Comparison of ENCODE assay signal across 17 cellular contexts in the genomic region with DNA sequence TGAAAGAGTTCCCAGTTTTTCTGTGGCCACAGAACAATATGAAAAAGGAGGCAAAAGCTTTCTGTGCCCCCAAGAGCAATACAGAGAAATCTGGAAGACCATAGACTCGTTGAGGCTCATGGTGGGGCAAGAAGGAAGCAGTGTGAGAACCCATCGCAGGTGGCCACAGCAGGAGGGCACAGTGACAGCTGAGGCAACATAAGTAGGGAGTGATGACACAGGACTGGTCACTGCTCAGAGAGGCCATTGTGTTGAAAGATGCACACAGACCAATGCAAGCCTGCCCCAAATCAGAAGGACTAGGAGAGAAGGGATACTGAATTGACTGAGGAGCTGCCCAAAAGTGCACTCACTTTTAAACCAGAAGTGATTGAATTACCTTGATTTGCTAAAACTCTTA.
DNase-seq lines count a peak whose midpoint lies in the region; ATAC-seq, FAIRE-seq and TF ChIP-seq lines count a peak whose summit lies in the region.
"Had no signal": no experiment of that assay in that cellular context is flagged by ENCODE, and none has a peak within 500 bp of the region (broad histone marks: within the 10 kb centered on the region; RNA-seq: fewer than 3 reads in every experiment).

No MANE protein-coding gene starts in this region.

- H3K14ac ChIP-seq in H1 (ENCODE audit: insufficient read length), result no peak overlapping the region

- H3K79me1 ChIP-seq in H1 (ENCODE audit: low read depth, low read length), result no peaks in the 10 kb centered on the region; the same call in 1 of the 2 replicates

- H4K91ac ChIP-seq in H1 (replicated peaks; ENCODE audit: insufficient read length, low read length), result no peak overlapping the region

- H2BK5ac ChIP-seq in H1 (ENCODE audit: low read depth, low read length), result no peak overlapping the region

- no peak overlapping the region for H3K18ac ChIP-seq in H1 (ENCODE audit: extremely low read depth, low read length)

- H3K36me3 ChIP-seq in H1 (ENCODE audit: control insufficient read depth in 2 of 4, insufficient read depth in 4 of 4, low read length in 3 of 4), result no peaks in the 10 kb centered on the region

- POLR2A ChIA-PET in H1 (lab: Charles Lee; ENCODE audit: partially characterized antibody), result no interaction called here
- POLR2A ChIA-PET in MCF 10A (lab: Yijun Ruan, JAX), result no interaction called here

- DNase-seq in COLO668 (lab: John Stamatoyannopoulos, UW; ENCODE audit: unreplicated experiment) (peak; percentile 33), DMS53 treated with DMSO at 0.1 percent for 48 hours (lab: John Stamatoyannopoulos, UW; ENCODE audit: unreplicated experiment) (peak; percentile 1), NCI-H69 (lab: John Stamatoyannopoulos, UW) (peak; percentile 46), H1 (ENCODE audit: low read depth in 1 of 2, low spot score in 2 of 2) (no peak), Right ventricle myocardium superior (no peak), SW 1271 (lab: John Stamatoyannopoulos, UW) (no peak), NCI-H345 (lab: John Stamatoyannopoulos, UW) (no peak), MCF 10A (ENCODE audit: unreplicated experiment) (no peak)
- DNase-seq: Caco-2; CD4-positive, alpha-beta memory T cell; DMS79 had no signal

- H3K56ac ChIP-seq in H1 (replicated peaks; ENCODE audit: insufficient read length, low read depth, low read length), result no peak overlapping the region

- no peak overlapping the region for H4K5ac ChIP-seq in H1 (ENCODE audit: insufficient read length, low read depth, low read length)

- CTCF ChIA-PET in H1 (lab: Charles Lee; ENCODE audit: partially characterized antibody), result interaction anchor here (0.8 to 1.1 kb wide), 2 partner anchors 10 to 21 kb away, joined by 3 to 4 read pairs; no protein-coding TSS in a partner anchor
- CTCF ChIA-PET in MCF 10A (lab: Yijun Ruan, JAX), result interaction anchor here (0.8 kb wide), 1 partner anchor 10 kb away, joined by 3 read pairs; no protein-coding TSS in a partner anchor

- H2BK15ac ChIP-seq in H1 (ENCODE audit: low read length), result no peak overlapping the region

- H2BK20ac ChIP-seq in H1 (ENCODE audit: low read length), result no peak overlapping the region

- H3K36me3 Mint-ChIP-seq in MCF 10A (ENCODE audit: insufficient read depth, unreplicated experiment), result no peaks in the 10 kb centered on the region
- H3K36me3 Mint-ChIP-seq: CD4-positive, alpha-beta memory T cell had no signal

- no peaks in the 10 kb centered on the region for H4K20me1 ChIP-seq in H1 (replicated peaks in 1 of 2; ENCODE audit: control insufficient read depth in 1 of 2, insufficient read depth in 2 of 2, low read length in 2 of 2)

- intact Hi-C loops in Right ventricle myocardium superior (cut with DNase I) (no loop called here), MCF 10A (cut with micrococcal nuclease) (no loop called here)

- no peak for ATAC-seq in Right ventricle myocardium superior (ENCODE audit: poor library complexity)
- ATAC-seq: HCT116 had no signal

- peak overlapping the region; percentile 77; the same call in 1 of the 2 replicates for H2BK12ac ChIP-seq in H1 (ENCODE audit: low read depth, low read length)

- no peak overlapping the region for H2AK5ac ChIP-seq in H1 (ENCODE audit: low read depth, low read length)

- no peaks in the 10 kb centered on the region for H3K4me1 Mint-ChIP-seq in MCF 10A (ENCODE audit: insufficient read depth, unreplicated experiment)
- H3K4me1 Mint-ChIP-seq: B cell; CD4-positive, alpha-beta memory T cell had no signal

- no peaks in the 10 kb centered on the region for H3K9me3 ChIP-seq in H1 (ENCODE audit: insufficient read depth in 2 of 2, low read depth in 1 of 2, low read length in 1 of 2)
- H3K9me3 ChIP-seq: Caco-2 had no signal

- H3K79me2 ChIP-seq in H1 (ENCODE audit: control insufficient read depth in 1 of 2, insufficient read depth in 2 of 2, low read length in 2 of 2), result no peaks in the 10 kb centered on the region

- no peaks in the 10 kb centered on the region for H3K27me3 ChIP-seq in H1 (replicated peaks in 1 of 4; ENCODE audit: control insufficient read depth in 3 of 4, extremely low read depth in 1 of 4, insufficient read depth in 3 of 4, low read length in 3 of 4)

- H3K27ac Mint-ChIP-seq in MCF 10A (ENCODE audit: low read depth, unreplicated experiment), result no peak overlapping the region
- H3K27ac Mint-ChIP-seq: B cell; CD4-positive, alpha-beta memory T cell had no signal

- no peak overlapping the region for H3K4me2 ChIP-seq in H1 (ENCODE audit: insufficient read depth in 1 of 2, low read depth in 2 of 2, low read length in 2 of 2)

- H3K4me3 ChIP-seq in H1 (ENCODE audit: extremely low read depth in 1 of 4, insufficient read depth in 2 of 4, low read depth in 3 of 4, low read length in 4 of 4), result no peak overlapping the region

- no peak for TF ChIP-seq POLR2A in H1 (IDR thresholded peaks at IDR 0.05; ENCODE audit: control extremely low read depth in 1 of 2, low read depth in 2 of 2, low read length in 2 of 2)

- H2BK120ac ChIP-seq in H1 (replicated peaks; ENCODE audit: low read depth, low read length), result no peak overlapping the region

- H3K23ac ChIP-seq in H1 (ENCODE audit: insufficient read length), result no peak overlapping the region

- H3K4ac ChIP-seq in H1 (replicated peaks; ENCODE audit: insufficient read length, low read depth, low read length), result no peak overlapping the region

- no peak overlapping the region for H4K8ac ChIP-seq in H1 (ENCODE audit: extremely low read depth, insufficient read depth, low read length)

- 85% methylated on average over 2 of the region's 2 CpGs; no CpG with 5 or more reads in 1 of the 2 experiments for WGBS in H1 (ENCODE audit: extremely low coverage in 1 of 2, insufficient coverage in 1 of 2, insufficient read length in 1 of 2, insufficient replicate concordance in 2 of 2, low coverage in 1 of 2, low lambda C conversion rate in 2 of 2, missing lambda C conversion rate in 1 of 2), 2 experiments

- TF ChIP-seq CTCF in H1 (IDR thresholded peaks at IDR 0.05; ENCODE audit: control extremely low read depth in 1 of 3, insufficient read depth in 1 of 3, low read depth in 1 of 3, low read length in 3 of 3) (no peak), MCF 10A (IDR thresholded peaks at IDR 0.05; ENCODE audit: unreplicated experiment) (no peak)

- H3K9ac ChIP-seq in H1 (replicated peaks in 1 of 4; ENCODE audit: extremely low read depth in 1 of 4, low read depth in 3 of 4, low read length in 3 of 4), result no peak overlapping the region

- no peak overlapping the region for H3K27ac ChIP-seq in H1 (ENCODE audit: low read depth, low read length)
- H3K27ac ChIP-seq: HL-60 had no signal

- TF ChIP-seq RAD21 in H1 (IDR thresholded peaks at IDR 0.05 in 1 of 2, conservative IDR thresholded peaks at IDR 0.05 in 1 of 2; ENCODE audit: low read depth in 2 of 2, low read length in 2 of 2), result no peak

- H3K4me1 ChIP-seq in H1 (replicated peaks in 1 of 4; ENCODE audit: control insufficient read depth in 3 of 4, insufficient read depth in 4 of 4, low read length in 3 of 4), result no peaks in the 10 kb centered on the region
- H3K4me1 ChIP-seq: Caco-2 had no signal

- no peak overlapping the region for H2AFZ ChIP-seq in H1 (ENCODE audit: low read length)

- TF ChIP-seq EP300 in H1 (IDR thresholded peaks at IDR 0.05; ENCODE audit: borderline replicate concordance in 1 of 2, low read depth in 2 of 2, low read length in 2 of 2), result no peak

- H3K9me3 Mint-ChIP-seq in MCF 10A (ENCODE audit: unreplicated experiment), result peaks cover 8% of the 10 kb centered on the region

- H3K23me2 ChIP-seq in H1 (ENCODE audit: low read depth, low read length), result no peaks in the 10 kb centered on the region

- no peaks in the 10 kb centered on the region for H3K27me3 Mint-ChIP-seq in MCF 10A (ENCODE audit: insufficient read depth, unreplicated experiment)
- H3K27me3 Mint-ChIP-seq: B cell had no signal

- H3K4me3 Mint-ChIP-seq in MCF 10A (ENCODE audit: unreplicated experiment), result no peak overlapping the region
- H3K4me3 Mint-ChIP-seq: B cell; CD4-positive, alpha-beta memory T cell had no signal

- FAIRE-seq in H1 (lab: Jason Lieb, UNC), result no peak
- FAIRE-seq: A204.1, G401.6, GM12891 had no signal

- BruUV-seq in MCF 10A (replicated peaks; lab: Mats Ljungman, UMichigan), result no TSS peak

TF ChIP-seq in H1, 55 proteins besides CTCF, POLR2A, EP300 and RAD21 (continues in another document):
- TF ChIP-seq TEAD4 (IDR thresholded peaks at IDR 0.05; ENCODE audit: low read depth, low read length) (no peak), RXRA (IDR thresholded peaks at IDR 0.05; ENCODE audit: insufficient read depth, low read depth, low read length) (no peak), POLR2AphosphoS5 (IDR thresholded peaks at IDR 0.05; ENCODE audit: low read depth, low read length) (no peak), NRF1 (IDR thresholded peaks at IDR 0.05; ENCODE audit: low read depth, low read length) (no peak), CTBP2 (IDR thresholded peaks at IDR 0.05; ENCODE audit: borderline replicate concordance, insufficient read depth, insufficient read length, low read length) (no peak), TAF1 (IDR thresholded peaks at IDR 0.05; ENCODE audit: low read depth, low read length) (no peak), CEBPB (IDR thresholded peaks at IDR 0.05; ENCODE audit: low read depth, low read length) (no peak), ASH2L (IDR thresholded peaks at IDR 0.05; ENCODE audit: low read length) (no peak), RBBP5 (IDR thresholded peaks at IDR 0.05; ENCODE audit: borderline replicate concordance, low read depth, low read length) (no peak), EGR1 (IDR thresholded peaks at IDR 0.05; ENCODE audit: borderline replicate concordance, low read depth, low read length) (no peak), BCL11A (IDR thresholded peaks at IDR 0.05; ENCODE audit: low read depth in 2 of 2, low read length in 2 of 2) (no peak), SUZ12 (IDR thresholded peaks at IDR 0.05; ENCODE audit: low read length) (no peak), JUN (IDR thresholded peaks at IDR 0.05; ENCODE audit: low read depth, low read length) (no peak)
- TF ChIP-seq, protein P1, sequence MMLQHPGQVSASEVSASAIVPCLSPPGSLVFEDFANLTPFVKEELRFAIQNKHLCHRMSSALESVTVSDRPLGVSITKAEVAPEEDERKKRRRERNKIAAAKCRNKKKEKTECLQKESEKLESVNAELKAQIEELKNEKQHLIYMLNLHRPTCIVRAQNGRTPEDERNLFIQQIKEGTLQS (IDR thresholded peaks at IDR 0.05; ENCODE audit: insufficient read depth, low read depth, low read length), result no peak
- TF ChIP-seq, protein P2, sequence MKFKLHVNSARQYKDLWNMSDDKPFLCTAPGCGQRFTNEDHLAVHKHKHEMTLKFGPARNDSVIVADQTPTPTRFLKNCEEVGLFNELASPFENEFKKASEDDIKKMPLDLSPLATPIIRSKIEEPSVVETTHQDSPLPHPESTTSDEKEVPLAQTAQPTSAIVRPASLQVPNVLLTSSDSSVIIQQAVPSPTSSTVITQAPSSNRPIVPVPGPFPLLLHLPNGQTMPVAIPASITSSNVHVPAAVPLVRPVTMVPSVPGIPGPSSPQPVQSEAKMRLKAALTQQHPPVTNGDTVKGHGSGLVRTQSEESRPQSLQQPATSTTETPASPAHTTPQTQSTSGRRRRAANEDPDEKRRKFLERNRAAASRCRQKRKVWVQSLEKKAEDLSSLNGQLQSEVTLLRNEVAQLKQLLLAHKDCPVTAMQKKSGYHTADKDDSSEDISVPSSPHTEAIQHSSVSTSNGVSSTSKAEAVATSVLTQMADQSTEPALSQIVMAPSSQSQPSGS (IDR thresholded peaks at IDR 0.05; ENCODE audit: low read length), result no peak

Comparison
In these comparisons a context has a peak if more than half of its experiments do, and no peak if none do; other contexts are left out.
1. DNase-seq: peak in COLO668 (single experiment), DMS53 treated with DMSO at 0.1 percent for 48 hours (single experiment) and NCI-H69 (single experiment); none in H1 (0 of 2), Right ventricle myocardium superior (single experiment), SW 1271 (0 of 2), NCI-H345 (single experiment) and MCF 10A (single experiment).